Comparison of ENCODE assay signal across 11 cellular contexts in the genomic region with DNA sequence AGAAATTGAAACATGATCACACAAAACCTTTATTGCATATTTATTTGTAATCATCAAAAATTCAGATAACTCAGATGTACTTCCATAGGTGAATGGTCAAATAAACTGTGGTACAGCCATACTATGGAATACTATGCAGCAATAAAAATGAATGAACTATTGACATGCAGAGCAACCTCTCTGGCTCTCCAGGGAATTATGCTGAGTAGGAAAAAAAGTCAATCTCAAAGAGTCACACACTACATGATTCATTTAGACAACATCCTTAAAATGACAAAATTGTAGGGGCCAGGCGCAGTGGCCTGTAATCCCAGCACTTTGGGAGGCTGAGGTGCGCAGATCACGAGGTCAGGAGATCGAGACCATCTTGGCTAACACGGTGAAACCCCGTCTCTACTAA. TPM values are rescaled to one million over a fixed set of nuclear protein-coding genes. Genes with fewer than 3 reads are reported as not detected.
"Had no signal": no experiment of that assay in that cellular context is flagged by ENCODE, and none has a peak within 500 bp of the region (broad histone marks: within the 10 kb centered on the region; RNA-seq: fewer than 3 reads in every experiment).

No MANE protein-coding gene starts in this region.

- H3K9me3 ChIP-seq: HAP-1 had no signal

- H3K27ac ChIP-seq: GM23248, KMS-11 had no signal

- H2AFZ ChIP-seq: GM23248 had no signal

- DNase-seq: GM23248, GOT3, H7, HFFc6, Karpas-422, KBM-7 had no signal

- H3K4me1 ChIP-seq: HAP-1 had no signal

- ATAC-seq: HCT116 had no signal

- H3K36me3 ChIP-seq: HAP-1 had no signal

- FAIRE-seq: HTR-8/SVneo had no signal

- H3K9ac ChIP-seq: GM23248, KMS-11 had no signal

- H3K4me2 ChIP-seq: KMS-11 had no signal

- H3K4me3 ChIP-seq: GM23248, HAP-1 had no signal

RNA-seq across cellular contexts. Expression of gene PRG4, which starts 25.0 kb away (rescaled TPM):
- total RNA-seq: GM23248, H4 had no signal
